In the genomic region with DNA sequence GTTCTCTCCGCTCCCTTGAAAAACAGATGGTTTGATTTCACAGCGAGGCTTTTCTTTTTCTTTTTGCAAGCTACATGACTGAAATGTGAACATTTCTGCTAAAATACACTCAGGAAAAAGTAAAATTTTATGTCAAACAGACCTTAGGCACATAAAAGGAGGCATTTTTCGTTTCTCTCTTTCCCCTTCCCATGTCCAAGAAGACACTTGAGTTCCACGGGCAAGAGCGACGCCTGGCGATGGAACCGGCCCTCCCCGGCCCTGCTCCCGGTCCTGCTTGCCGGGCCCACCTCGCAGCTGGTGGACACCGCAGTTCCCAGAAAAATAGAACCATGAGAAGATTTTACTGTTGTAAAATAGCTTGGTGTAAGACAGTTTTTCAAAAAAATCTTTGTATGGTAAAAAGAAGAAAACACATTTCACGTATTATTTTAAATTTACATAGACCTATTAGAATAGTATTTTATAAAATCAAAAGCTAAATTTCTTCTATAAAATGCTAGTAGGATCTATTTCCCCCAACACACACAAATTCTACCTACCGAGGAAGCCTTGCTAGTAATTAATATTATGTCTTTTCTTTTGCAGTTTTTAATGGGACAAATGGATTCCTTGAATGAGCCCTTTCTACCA, we compare ENCODE assay signal across 1 cellular context.
TF ChIP-seq lines count a peak whose summit lies in the region.

No MANE protein-coding gene starts in this region.

TF ChIP-seq in K562, 482 proteins besides CTCF, POLR2A, EP300 and RAD21 (continued from another document):
- TF ChIP-seq, protein P1, sequence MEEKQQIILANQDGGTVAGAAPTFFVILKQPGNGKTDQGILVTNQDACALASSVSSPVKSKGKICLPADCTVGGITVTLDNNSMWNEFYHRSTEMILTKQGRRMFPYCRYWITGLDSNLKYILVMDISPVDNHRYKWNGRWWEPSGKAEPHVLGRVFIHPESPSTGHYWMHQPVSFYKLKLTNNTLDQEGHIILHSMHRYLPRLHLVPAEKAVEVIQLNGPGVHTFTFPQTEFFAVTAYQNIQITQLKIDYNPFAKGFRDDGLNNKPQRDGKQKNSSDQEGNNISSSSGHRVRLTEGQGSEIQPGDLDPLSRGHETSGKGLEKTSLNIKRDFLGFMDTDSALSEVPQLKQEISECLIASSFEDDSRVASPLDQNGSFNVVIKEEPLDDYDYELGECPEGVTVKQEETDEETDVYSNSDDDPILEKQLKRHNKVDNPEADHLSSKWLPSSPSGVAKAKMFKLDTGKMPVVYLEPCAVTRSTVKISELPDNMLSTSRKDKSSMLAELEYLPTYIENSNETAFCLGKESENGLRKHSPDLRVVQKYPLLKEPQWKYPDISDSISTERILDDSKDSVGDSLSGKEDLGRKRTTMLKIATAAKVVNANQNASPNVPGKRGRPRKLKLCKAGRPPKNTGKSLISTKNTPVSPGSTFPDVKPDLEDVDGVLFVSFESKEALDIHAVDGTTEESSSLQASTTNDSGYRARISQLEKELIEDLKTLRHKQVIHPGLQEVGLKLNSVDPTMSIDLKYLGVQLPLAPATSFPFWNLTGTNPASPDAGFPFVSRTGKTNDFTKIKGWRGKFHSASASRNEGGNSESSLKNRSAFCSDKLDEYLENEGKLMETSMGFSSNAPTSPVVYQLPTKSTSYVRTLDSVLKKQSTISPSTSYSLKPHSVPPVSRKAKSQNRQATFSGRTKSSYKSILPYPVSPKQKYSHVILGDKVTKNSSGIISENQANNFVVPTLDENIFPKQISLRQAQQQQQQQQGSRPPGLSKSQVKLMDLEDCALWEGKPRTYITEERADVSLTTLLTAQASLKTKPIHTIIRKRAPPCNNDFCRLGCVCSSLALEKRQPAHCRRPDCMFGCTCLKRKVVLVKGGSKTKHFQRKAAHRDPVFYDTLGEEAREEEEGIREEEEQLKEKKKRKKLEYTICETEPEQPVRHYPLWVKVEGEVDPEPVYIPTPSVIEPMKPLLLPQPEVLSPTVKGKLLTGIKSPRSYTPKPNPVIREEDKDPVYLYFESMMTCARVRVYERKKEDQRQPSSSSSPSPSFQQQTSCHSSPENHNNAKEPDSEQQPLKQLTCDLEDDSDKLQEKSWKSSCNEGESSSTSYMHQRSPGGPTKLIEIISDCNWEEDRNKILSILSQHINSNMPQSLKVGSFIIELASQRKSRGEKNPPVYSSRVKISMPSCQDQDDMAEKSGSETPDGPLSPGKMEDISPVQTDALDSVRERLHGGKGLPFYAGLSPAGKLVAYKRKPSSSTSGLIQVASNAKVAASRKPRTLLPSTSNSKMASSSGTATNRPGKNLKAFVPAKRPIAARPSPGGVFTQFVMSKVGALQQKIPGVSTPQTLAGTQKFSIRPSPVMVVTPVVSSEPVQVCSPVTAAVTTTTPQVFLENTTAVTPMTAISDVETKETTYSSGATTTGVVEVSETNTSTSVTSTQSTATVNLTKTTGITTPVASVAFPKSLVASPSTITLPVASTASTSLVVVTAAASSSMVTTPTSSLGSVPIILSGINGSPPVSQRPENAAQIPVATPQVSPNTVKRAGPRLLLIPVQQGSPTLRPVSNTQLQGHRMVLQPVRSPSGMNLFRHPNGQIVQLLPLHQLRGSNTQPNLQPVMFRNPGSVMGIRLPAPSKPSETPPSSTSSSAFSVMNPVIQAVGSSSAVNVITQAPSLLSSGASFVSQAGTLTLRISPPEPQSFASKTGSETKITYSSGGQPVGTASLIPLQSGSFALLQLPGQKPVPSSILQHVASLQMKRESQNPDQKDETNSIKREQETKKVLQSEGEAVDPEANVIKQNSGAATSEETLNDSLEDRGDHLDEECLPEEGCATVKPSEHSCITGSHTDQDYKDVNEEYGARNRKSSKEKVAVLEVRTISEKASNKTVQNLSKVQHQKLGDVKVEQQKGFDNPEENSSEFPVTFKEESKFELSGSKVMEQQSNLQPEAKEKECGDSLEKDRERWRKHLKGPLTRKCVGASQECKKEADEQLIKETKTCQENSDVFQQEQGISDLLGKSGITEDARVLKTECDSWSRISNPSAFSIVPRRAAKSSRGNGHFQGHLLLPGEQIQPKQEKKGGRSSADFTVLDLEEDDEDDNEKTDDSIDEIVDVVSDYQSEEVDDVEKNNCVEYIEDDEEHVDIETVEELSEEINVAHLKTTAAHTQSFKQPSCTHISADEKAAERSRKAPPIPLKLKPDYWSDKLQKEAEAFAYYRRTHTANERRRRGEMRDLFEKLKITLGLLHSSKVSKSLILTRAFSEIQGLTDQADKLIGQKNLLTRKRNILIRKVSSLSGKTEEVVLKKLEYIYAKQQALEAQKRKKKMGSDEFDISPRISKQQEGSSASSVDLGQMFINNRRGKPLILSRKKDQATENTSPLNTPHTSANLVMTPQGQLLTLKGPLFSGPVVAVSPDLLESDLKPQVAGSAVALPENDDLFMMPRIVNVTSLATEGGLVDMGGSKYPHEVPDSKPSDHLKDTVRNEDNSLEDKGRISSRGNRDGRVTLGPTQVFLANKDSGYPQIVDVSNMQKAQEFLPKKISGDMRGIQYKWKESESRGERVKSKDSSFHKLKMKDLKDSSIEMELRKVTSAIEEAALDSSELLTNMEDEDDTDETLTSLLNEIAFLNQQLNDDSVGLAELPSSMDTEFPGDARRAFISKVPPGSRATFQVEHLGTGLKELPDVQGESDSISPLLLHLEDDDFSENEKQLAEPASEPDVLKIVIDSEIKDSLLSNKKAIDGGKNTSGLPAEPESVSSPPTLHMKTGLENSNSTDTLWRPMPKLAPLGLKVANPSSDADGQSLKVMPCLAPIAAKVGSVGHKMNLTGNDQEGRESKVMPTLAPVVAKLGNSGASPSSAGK (IDR thresholded peaks at IDR 0.05) = no peak
- TF ChIP-seq, protein P2, sequence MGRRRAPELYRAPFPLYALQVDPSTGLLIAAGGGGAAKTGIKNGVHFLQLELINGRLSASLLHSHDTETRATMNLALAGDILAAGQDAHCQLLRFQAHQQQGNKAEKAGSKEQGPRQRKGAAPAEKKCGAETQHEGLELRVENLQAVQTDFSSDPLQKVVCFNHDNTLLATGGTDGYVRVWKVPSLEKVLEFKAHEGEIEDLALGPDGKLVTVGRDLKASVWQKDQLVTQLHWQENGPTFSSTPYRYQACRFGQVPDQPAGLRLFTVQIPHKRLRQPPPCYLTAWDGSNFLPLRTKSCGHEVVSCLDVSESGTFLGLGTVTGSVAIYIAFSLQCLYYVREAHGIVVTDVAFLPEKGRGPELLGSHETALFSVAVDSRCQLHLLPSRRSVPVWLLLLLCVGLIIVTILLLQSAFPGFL (CRISPR knock-in tag; IDR thresholded peaks at IDR 0.05) = no peak
- TF ChIP-seq ZBTB8A (IDR thresholded peaks at IDR 0.05; ENCODE audit: partially characterized antibody) = no peak
- no peak for TF ChIP-seq LARP7 (IDR thresholded peaks at IDR 0.05)
- no peak for TF ChIP-seq ZNF134 (CRISPR knock-in tag; conservative IDR thresholded peaks at IDR 0.05)
- no peak for TF ChIP-seq ZNF12 (CRISPR knock-in tag; IDR thresholded peaks at IDR 0.05)
- no peak for TF ChIP-seq RBM15 (IDR thresholded peaks at IDR 0.05; ENCODE audit: insufficient read depth, low read length)
- no peak for TF ChIP-seq RBM39 (optimal IDR thresholded peaks at IDR 0.05; ENCODE audit: low read depth, low read length)
- TF ChIP-seq, protein P3, sequence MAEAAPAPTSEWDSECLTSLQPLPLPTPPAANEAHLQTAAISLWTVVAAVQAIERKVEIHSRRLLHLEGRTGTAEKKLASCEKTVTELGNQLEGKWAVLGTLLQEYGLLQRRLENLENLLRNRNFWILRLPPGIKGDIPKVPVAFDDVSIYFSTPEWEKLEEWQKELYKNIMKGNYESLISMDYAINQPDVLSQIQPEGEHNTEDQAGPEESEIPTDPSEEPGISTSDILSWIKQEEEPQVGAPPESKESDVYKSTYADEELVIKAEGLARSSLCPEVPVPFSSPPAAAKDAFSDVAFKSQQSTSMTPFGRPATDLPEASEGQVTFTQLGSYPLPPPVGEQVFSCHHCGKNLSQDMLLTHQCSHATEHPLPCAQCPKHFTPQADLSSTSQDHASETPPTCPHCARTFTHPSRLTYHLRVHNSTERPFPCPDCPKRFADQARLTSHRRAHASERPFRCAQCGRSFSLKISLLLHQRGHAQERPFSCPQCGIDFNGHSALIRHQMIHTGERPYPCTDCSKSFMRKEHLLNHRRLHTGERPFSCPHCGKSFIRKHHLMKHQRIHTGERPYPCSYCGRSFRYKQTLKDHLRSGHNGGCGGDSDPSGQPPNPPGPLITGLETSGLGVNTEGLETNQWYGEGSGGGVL (CRISPR knock-in tag; IDR thresholded peaks at IDR 0.05) = no peak
- TF ChIP-seq NFIC (IDR thresholded peaks at IDR 0.05) = no peak
- TF ChIP-seq FOSL1 (tag; conservative IDR thresholded peaks at IDR 0.05) = no peak
- no peak for TF ChIP-seq TRIM24 (IDR thresholded peaks at IDR 0.05)
- peak; percentile 65 for TF ChIP-seq SMC3 (conservative IDR thresholded peaks at IDR 0.05; ENCODE audit: insufficient read depth, low read depth, low read length)
- TF ChIP-seq, protein P4, sequence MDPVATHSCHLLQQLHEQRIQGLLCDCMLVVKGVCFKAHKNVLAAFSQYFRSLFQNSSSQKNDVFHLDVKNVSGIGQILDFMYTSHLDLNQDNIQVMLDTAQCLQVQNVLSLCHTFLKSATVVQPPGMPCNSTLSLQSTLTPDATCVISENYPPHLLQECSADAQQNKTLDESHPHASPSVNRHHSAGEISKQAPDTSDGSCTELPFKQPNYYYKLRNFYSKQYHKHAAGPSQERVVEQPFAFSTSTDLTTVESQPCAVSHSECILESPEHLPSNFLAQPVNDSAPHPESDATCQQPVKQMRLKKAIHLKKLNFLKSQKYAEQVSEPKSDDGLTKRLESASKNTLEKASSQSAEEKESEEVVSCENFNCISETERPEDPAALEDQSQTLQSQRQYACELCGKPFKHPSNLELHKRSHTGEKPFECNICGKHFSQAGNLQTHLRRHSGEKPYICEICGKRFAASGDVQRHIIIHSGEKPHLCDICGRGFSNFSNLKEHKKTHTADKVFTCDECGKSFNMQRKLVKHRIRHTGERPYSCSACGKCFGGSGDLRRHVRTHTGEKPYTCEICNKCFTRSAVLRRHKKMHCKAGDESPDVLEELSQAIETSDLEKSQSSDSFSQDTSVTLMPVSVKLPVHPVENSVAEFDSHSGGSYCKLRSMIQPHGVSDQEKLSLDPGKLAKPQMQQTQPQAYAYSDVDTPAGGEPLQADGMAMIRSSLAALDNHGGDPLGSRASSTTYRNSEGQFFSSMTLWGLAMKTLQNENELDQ (CRISPR knock-in tag; IDR thresholded peaks at IDR 0.05; ENCODE audit: borderline replicate concordance) = no peak
- TF ChIP-seq CCAR2 (IDR thresholded peaks at IDR 0.05; ENCODE audit: low read depth, low read length) = no peak
- TF ChIP-seq, protein P5, sequence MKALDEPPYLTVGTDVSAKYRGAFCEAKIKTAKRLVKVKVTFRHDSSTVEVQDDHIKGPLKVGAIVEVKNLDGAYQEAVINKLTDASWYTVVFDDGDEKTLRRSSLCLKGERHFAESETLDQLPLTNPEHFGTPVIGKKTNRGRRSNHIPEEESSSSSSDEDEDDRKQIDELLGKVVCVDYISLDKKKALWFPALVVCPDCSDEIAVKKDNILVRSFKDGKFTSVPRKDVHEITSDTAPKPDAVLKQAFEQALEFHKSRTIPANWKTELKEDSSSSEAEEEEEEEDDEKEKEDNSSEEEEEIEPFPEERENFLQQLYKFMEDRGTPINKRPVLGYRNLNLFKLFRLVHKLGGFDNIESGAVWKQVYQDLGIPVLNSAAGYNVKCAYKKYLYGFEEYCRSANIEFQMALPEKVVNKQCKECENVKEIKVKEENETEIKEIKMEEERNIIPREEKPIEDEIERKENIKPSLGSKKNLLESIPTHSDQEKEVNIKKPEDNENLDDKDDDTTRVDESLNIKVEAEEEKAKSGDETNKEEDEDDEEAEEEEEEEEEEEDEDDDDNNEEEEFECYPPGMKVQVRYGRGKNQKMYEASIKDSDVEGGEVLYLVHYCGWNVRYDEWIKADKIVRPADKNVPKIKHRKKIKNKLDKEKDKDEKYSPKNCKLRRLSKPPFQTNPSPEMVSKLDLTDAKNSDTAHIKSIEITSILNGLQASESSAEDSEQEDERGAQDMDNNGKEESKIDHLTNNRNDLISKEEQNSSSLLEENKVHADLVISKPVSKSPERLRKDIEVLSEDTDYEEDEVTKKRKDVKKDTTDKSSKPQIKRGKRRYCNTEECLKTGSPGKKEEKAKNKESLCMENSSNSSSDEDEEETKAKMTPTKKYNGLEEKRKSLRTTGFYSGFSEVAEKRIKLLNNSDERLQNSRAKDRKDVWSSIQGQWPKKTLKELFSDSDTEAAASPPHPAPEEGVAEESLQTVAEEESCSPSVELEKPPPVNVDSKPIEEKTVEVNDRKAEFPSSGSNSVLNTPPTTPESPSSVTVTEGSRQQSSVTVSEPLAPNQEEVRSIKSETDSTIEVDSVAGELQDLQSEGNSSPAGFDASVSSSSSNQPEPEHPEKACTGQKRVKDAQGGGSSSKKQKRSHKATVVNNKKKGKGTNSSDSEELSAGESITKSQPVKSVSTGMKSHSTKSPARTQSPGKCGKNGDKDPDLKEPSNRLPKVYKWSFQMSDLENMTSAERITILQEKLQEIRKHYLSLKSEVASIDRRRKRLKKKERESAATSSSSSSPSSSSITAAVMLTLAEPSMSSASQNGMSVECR (CRISPR knock-in tag; IDR thresholded peaks at IDR 0.05) = no peak
- no peak for TF ChIP-seq NEUROD1 (IDR thresholded peaks at IDR 0.05; ENCODE audit: borderline replicate concordance, low read depth, low read length, partially characterized antibody)
- peak; percentile 63; the same call in 1 of the 2 replicates for TF ChIP-seq NBN (IDR thresholded peaks at IDR 0.05; ENCODE audit: low read depth)
- TF ChIP-seq, protein P6, sequence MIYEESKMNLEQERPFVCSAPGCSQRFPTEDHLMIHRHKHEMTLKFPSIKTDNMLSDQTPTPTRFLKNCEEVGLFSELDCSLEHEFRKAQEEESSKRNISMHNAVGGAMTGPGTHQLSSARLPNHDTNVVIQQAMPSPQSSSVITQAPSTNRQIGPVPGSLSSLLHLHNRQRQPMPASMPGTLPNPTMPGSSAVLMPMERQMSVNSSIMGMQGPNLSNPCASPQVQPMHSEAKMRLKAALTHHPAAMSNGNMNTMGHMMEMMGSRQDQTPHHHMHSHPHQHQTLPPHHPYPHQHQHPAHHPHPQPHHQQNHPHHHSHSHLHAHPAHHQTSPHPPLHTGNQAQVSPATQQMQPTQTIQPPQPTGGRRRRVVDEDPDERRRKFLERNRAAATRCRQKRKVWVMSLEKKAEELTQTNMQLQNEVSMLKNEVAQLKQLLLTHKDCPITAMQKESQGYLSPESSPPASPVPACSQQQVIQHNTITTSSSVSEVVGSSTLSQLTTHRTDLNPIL (CRISPR knock-in tag; IDR thresholded peaks at IDR 0.05) = no peak
